In the genomic region with DNA sequence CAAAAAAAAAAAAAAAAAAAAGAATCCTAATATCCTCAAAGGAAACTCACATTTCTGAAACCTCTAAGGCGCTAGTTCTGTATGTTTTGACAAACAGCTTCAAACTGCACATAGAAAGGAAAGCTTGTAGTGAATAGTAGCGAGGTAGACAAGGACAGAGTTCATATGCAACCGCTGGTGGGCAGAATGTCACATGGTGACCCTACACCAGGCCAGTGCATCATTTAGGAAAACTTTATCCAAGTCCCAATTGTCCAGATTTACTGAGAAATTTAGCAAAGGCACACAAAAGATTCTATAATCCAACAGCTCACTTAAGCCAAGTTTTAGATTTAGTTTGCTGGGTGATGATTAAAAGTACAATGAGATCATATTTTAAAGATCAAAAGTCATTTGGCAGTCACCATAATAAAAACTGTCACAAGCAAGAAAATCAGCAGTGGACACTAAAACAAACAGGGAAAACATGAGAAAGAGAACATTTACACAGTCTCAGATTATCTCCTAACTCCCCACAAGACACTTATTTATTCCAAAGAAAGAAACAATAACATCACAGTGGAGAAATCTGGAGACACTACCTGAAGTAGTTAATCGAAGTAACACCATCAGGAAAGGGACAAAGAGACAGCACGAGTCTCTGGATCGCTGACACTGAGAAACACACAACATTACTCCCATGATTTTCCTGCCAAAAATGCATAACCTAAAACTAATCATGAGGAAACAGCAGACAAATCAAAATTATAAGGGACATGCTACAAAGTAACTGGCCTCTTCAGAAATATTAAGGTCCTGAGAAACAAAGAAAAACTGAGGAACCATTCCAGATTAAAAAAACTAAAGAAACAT, we compare ENCODE assay signal across 19 cellular contexts. TPM values are rescaled to one million over a fixed set of nuclear protein-coding genes. Genes with fewer than 3 reads are reported as not detected.
DNase-seq lines count a peak whose midpoint lies in the region; ATAC-seq, FAIRE-seq and TF ChIP-seq lines count a peak whose summit lies in the region.
"Had no signal": no experiment of that assay in that cellular context is flagged by ENCODE, and none has a peak within 500 bp of the region (broad histone marks: within the 10 kb centered on the region; RNA-seq: fewer than 3 reads in every experiment).

No MANE protein-coding gene starts in this region.

- POLR2A ChIA-PET in GM12878 (lab: Charles Lee): no interaction called here

- H3K79me2 ChIP-seq in GM23338 (replicated peaks; ENCODE audit: insufficient read depth): no peaks in the 10 kb centered on the region
- no peaks in the 10 kb centered on the region for H3K79me2 ChIP-seq in GM12878 (ENCODE audit: control insufficient read depth, insufficient read depth, low read length)

- no peaks in the 10 kb centered on the region for H3K9me3 ChIP-seq in GM12878 (replicated peaks; ENCODE audit: control insufficient read depth, insufficient read depth, low read length)
- H3K9me3 ChIP-seq in thoracic aorta: no peaks in the 10 kb centered on the region

- H3K4me2 ChIP-seq in GM23338 (no peak overlapping the region), GM12878 (ENCODE audit: control insufficient read depth, insufficient read depth) (no peak overlapping the region)

- FAIRE-seq in GM12878 (lab: Jason Lieb, UNC): peak; percentile 44
- FAIRE-seq: RCC 7860 had no signal

- H3F3A ChIP-seq in GM23338 (replicated peaks; ENCODE audit: low read depth): no peaks in the 10 kb centered on the region

- TF ChIP-seq RAD21 in GM12878 (IDR thresholded peaks at IDR 0.05; ENCODE audit: insufficient read depth, low read depth, low read length): no peak

- H3K9ac ChIP-seq in GM12878 (ENCODE audit: control insufficient read depth, insufficient read depth, low read length): no peak overlapping the region

- no peak for DNase-seq in GM23338 (ENCODE audit: low spot score)
- DNase-seq in GM12878 (ENCODE audit: low read depth, low spot score): no peak
- DNase-seq in left lobe of liver (ENCODE audit: low spot score): no peak
- no peak for DNase-seq in thoracic aorta (ENCODE audit: low spot score)
- DNase-seq in stimulated activated CD4-positive, alpha-beta T cell treated with anti-CD3 and anti-CD28 coated beads, Interleukin-4, amount 100 ng/mL, for 4 hours: no peak
- DNase-seq in KG1 (lab: John Stamatoyannopoulos, UW): no peak
- DNase-seq in germinal center (ENCODE audit: low spot score): no peak
- DNase-seq: activated CD4-positive, alpha-beta T cell treated with anti-CD3 and anti-CD28 coated beads, Interleukin-2, amount 50 U/mL, for 1 hour; activated CD8-positive, alpha-beta memory T cell treated with anti-CD3 and anti-CD28 coated beads, Interleukin-2, amount 50 U/mL, for 4 hours; activated effector memory CD4-positive, alpha-beta T cell treated with anti-CD3 and anti-CD28 coated beads, Interleukin-2, amount 50 U/mL, for 16 hours; central memory CD4-positive, alpha-beta T cell; head of caudate nucleus; NCI-H1092; NCI-H2029; T-helper 2 cell had no signal

- no peak overlapping the region for H3K4me3 ChIP-seq in GM23338
- no peak overlapping the region for H3K4me3 ChIP-seq in GM12878
- no peak overlapping the region for H3K4me3 ChIP-seq in thoracic aorta
- H3K4me3 ChIP-seq: SK-N-MC had no signal

- no peak for TF ChIP-seq EP300 in GM12878 (IDR thresholded peaks at IDR 0.05; ENCODE audit: borderline replicate concordance in 1 of 2, control insufficient read depth in 1 of 2, low read depth in 2 of 2, low read length in 2 of 2)

- no peaks in the 10 kb centered on the region for H3K27me3 Mint-ChIP-seq in GM23338 (ENCODE audit: insufficient read depth, low read depth, poor library complexity)

- CTCF ChIA-PET in GM12878 (lab: Yijun Ruan, JAX): no interaction called here

- ATAC-seq in GM23338: no peak
- ATAC-seq in GM12878: no peak
- ATAC-seq in left lobe of liver: peak; percentile 70
- ATAC-seq in thoracic aorta (ENCODE audit: insufficient number of reproducible peaks, low FRiP score, low read depth): no peak
- ATAC-seq: esophagus mucosa, HCT116 had no signal

- TF ChIP-seq POLR2A in GM12878 (IDR thresholded peaks at IDR 0.05; ENCODE audit: low read depth, low read length): no peak

- H3K4me1 ChIP-seq in GM23338 (ENCODE audit: insufficient read depth) (no peaks in the 10 kb centered on the region), GM12878 (ENCODE audit: control insufficient read depth, insufficient read depth, low read length) (peaks cover 3% of the 10 kb centered on the region; the same call in 1 of the 2 replicates), thoracic aorta (ENCODE audit: control insufficient read depth in 1 of 2, low read depth in 2 of 2) (peaks cover 16 to 23% of the 10 kb centered on the region in 2 donors)

- no peak for TF ChIP-seq CTCF in GM23338 (conservative IDR thresholded peaks at IDR 0.05; ENCODE audit: low read depth in 2 of 2)
- TF ChIP-seq CTCF in GM12878 (IDR thresholded peaks at IDR 0.05 in 2 of 3, conservative IDR thresholded peaks at IDR 0.05 in 1 of 3; ENCODE audit: control insufficient read depth in 2 of 3, extremely low read depth in 1 of 3, insufficient read depth in 1 of 3, low read depth in 3 of 3, low read length in 3 of 3): no peak
- TF ChIP-seq CTCF in thoracic aorta (IDR thresholded peaks at IDR 0.05): no peak

- peaks cover 6% of the 10 kb centered on the region; the same call in 1 of the 3 replicates for H3K36me3 Mint-ChIP-seq in GM23338 (ENCODE audit: low read depth)

- SMC1A ChIA-PET in GM12878 (lab: Charles Lee; ENCODE audit: uncharacterized antibody, unreplicated experiment): no interaction called here

- H2AFZ ChIP-seq in GM23338 (no peak overlapping the region), GM12878 (ENCODE audit: control insufficient read depth, low read depth, low read length) (no peak overlapping the region)

- WGBS in GM12878 (ENCODE audit: insufficient coverage, insufficient replicate concordance, low lambda C conversion rate, missing lambda C conversion rate): 97% methylated on average over 6 of the region's 6 CpGs

- RAD21 ChIA-PET in GM12878 (lab: Charles Lee; ENCODE audit: unreplicated experiment): interaction anchor here (1.0 kb wide), 1 partner anchor 9 kb away, joined by 3 read pairs; no protein-coding TSS in a partner anchor

- H3K27ac Mint-ChIP-seq in GM23338: peak overlapping the region; percentile 80

- H3K27me3 ChIP-seq in GM23338 (ENCODE audit: insufficient read depth): no peaks in the 10 kb centered on the region
- H3K27me3 ChIP-seq in GM12878 (replicated peaks in 1 of 2; ENCODE audit: control insufficient read depth in 2 of 2, insufficient read depth in 2 of 2, low read length in 1 of 2): no peaks in the 10 kb centered on the region
- H3K27me3 ChIP-seq in thoracic aorta (replicated peaks; ENCODE audit: insufficient read depth): no peaks in the 10 kb centered on the region

- no peaks in the 10 kb centered on the region for H3K9me2 ChIP-seq in GM23338 (ENCODE audit: insufficient read depth)

- H3K36me3 ChIP-seq in GM23338 (ENCODE audit: insufficient read depth): peaks cover 11% of the 10 kb centered on the region; the same call in 1 of the 2 replicates
- peaks cover 0 to 24% of the 10 kb centered on the region in 2 experiments; a peak in 3 of 4 replicates for H3K36me3 ChIP-seq in GM12878 (ENCODE audit: control insufficient read depth in 2 of 2, insufficient read depth in 2 of 2, low read length in 1 of 2)
- H3K36me3 ChIP-seq in thoracic aorta: peaks cover 12% of the 10 kb centered on the region

- H3K4me3 Mint-ChIP-seq in GM23338: no peak overlapping the region

- no peaks in the 10 kb centered on the region for H3K9me3 Mint-ChIP-seq in GM23338

- no TSS peak for BruUV-seq in GM12878 (replicated peaks; lab: Mats Ljungman, UMichigan)

- H3K4me1 Mint-ChIP-seq in GM23338: no peaks in the 10 kb centered on the region

- intact Hi-C loops in GM12878 (cut with micrococcal nuclease; ENCODE audit: unreplicated experiment): no loop called here

- H3K27ac ChIP-seq in GM23338 (ENCODE audit: low read depth) (no peak overlapping the region), GM12878 (ENCODE audit: control insufficient read depth, insufficient read depth) (no peak overlapping the region), thoracic aorta (peak overlapping the region; percentile 40 to 41)
- H3K27ac ChIP-seq: SK-N-MC had no signal

- in situ Hi-C loops in GM12878 (cut with MboI): no loop called here

- H4K20me1 ChIP-seq in GM23338 (replicated peaks; ENCODE audit: insufficient read depth): no peaks in the 10 kb centered on the region
- H4K20me1 ChIP-seq in GM12878 (ENCODE audit: control insufficient read depth, insufficient read depth): no peaks in the 10 kb centered on the region

TF ChIP-seq in GM23338, 12 proteins besides CTCF, POLR2A, EP300 and RAD21 (continues in another document):
- no peak for TF ChIP-seq ZNF331 (CRISPR knock-in tag; IDR thresholded peaks at IDR 0.05; ENCODE audit: low read depth)

RNA-seq across cellular contexts. Expression of a gene that starts 20.2 kb away (rescaled TPM):
- total RNA-seq in GM23338 (2014; rRNA removed; shearing (Covaris generic)): 28.8 and 31.6 TPM in 2 replicates
- 59.3 and 72.0 TPM in 2 replicates for polyA plus RNA-seq in GM23338 (2016; fragmentation: Nextera tagmentation; extraction: Ambion mirVana)
- 95.6 and 97.4 TPM in 2 replicates for total RNA-seq in GM12878 (2013; cell fraction: nucleolus; rRNA removed)
- 24.5 and 30.8 TPM in 2 replicates for total RNA-seq in GM12878 (2014; rRNA removed)
- 73.8 and 78.0 TPM in 2 replicates for total RNA-seq in GM12878 (2014; rRNA removed; fragmentation: Illumina TruSeq; extraction: Trizol)
- total RNA-seq in GM12878 (2021): 53.7 and 57.6 TPM in 2 replicates
- 15.3 TPM for polyA plus RNA-seq in GM12878 (2011; ENCODE audit: low read depth)
- 33.0 and 59.5 TPM in 2 replicates for polyA plus RNA-seq in GM12878 (2011; rRNA removed)
- polyA plus RNA-seq in GM12878 (2011; cell fraction: cytosol; rRNA removed): 14.4 and 17.2 TPM in 2 replicates
- 21.3 and 26.3 TPM in 2 replicates for polyA plus RNA-seq in GM12878 (2011; cell fraction: nucleus; rRNA removed)
- polyA plus RNA-seq in GM12878 (2012): 40.1 and 43.1 TPM in 2 replicates
- polyA plus RNA-seq in GM12878 (2014; fragmentation: Illumina TruSeq; extraction: Trizol): 68.1 and 92.0 TPM in 2 replicates
- polyA plus RNA-seq in GM12878 (2014; fragmentation: Nextera tagmentation; extraction: Ambion mirVana): 10 to 100 TPM; 87.2 to 96.0 TPM
- polyA plus RNA-seq in GM12878 (2014; rRNA removed): 35.5 and 41.0 TPM in 2 replicates
- polyA plus RNA-seq in GM12878 (2016; fragmentation: Nextera tagmentation; extraction: Ambion mirVana): 10 to 100 TPM; 67.2 to 75.9 TPM
- 23.3 and 37.2 TPM in 2 replicates for polyA minus RNA-seq in GM12878 (2011; rRNA and poly(A)+ RNA removed)
- 13.8 and 14.3 TPM in 2 replicates for polyA minus RNA-seq in GM12878 (2011; cell fraction: cytosol; rRNA and poly(A)+ RNA removed)
- 35.4 and 45.3 TPM in 2 replicates for polyA minus RNA-seq in GM12878 (2011; cell fraction: nucleus; rRNA and poly(A)+ RNA removed)
- 18.2 TPM for total RNA-seq in left lobe of liver
- 10 to 100 TPM; 18.5 to 22.5 TPM for total RNA-seq in thoracic aorta

Comparison
In these comparisons a context has a peak if more than half of its experiments do, and no peak if none do; other contexts are left out.
1. H3K27ac ChIP-seq: peak in thoracic aorta (2 of 2); none in GM23338 (single experiment) and GM12878 (single experiment).